ENCODE assay signal across 8 cellular contexts in the genomic region with DNA sequence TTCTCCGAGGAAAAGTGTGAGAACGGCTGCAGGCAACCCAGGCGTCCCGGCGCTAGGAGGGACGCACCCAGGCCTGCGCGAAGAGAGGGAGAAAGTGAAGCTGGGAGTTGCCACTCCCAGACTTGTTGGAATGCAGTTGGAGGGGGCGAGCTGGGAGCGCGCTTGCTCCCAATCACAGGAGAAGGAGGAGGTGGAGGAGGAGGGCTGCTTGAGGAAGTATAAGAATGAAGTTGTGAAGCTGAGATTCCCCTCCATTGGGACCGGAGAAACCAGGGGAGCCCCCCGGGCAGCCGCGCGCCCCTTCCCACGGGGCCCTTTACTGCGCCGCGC. TPM values are rescaled to one million over a fixed set of nuclear protein-coding genes. Genes with fewer than 3 reads are reported as not detected.
A peak's percentile ranks its signal among the peaks of the same experiment; 100 is the strongest.
DNase-seq lines count a peak whose midpoint lies in the region; ATAC-seq, FAIRE-seq and TF ChIP-seq lines count a peak whose summit lies in the region.

Gene ERBB2 (plus strand): TSS at position 247 of the 330 bp plus-strand sequence. CDS start 175 bp downstream, outside the sequence.

- TF ChIP-seq CTCF in Caco-2 (IDR thresholded peaks at IDR 0.05; ENCODE audit: insufficient read depth in 1 of 2, low read depth in 1 of 2, low read length in 1 of 2, severe bottlenecking in 1 of 2, unreplicated experiment in 1 of 2) (no peak), foreskin fibroblast (IDR thresholded peaks at IDR 0.05; ENCODE audit: low read depth, low read length) (no peak), nephron (IDR thresholded peaks at IDR 0.05; ENCODE audit: unreplicated experiment in 3 of 3) (no peak)

- H3K27me3 Mint-ChIP-seq in Caco-2 (ENCODE audit: insufficient read depth, unreplicated experiment) (no peaks in the 10 kb centered on the region), nephron (ENCODE audit: low read depth) (peaks cover 5% of the 10 kb centered on the region)

- BruUV-seq in Caco-2 (replicated peaks; lab: Mats Ljungman, UMichigan), result no TSS peak

- H3K36me3 Mint-ChIP-seq in Caco-2 (ENCODE audit: insufficient read depth, unreplicated experiment) (peaks cover 16% of the 10 kb centered on the region), nephron (ENCODE audit: low read depth) (peaks cover 4% of the 10 kb centered on the region)

- DNase-seq in Caco-2, result peak; percentile 79 to 87
- peak; percentile 26 for DNase-seq in SK-N-MC (ENCODE audit: low read depth, low spot score)
- peak; percentile 76 to 89 for DNase-seq in foreskin fibroblast
- DNase-seq in activated CD4-positive, alpha-beta T cell treated with anti-CD3 and anti-CD28 coated beads, Interleukin-2, amount 50 U/mL, for 48 hours, result no peak
- DNase-seq in NK-92 (lab: John Stamatoyannopoulos, UW; ENCODE audit: unreplicated experiment), result no peak
- DNase-seq in GM12892 (ENCODE audit: insufficient read length), result no peak

- H3K4me1 ChIP-seq in Caco-2, result peaks cover 62% of the 10 kb centered on the region

- H3K4me3 ChIP-seq in Caco-2 (ENCODE audit: low read depth, low read length) (peak within 1 kb of the TSS; percentile 84), SK-N-MC (peak within 1 kb of the TSS; percentile 92), foreskin fibroblast (ENCODE audit: low read depth in 1 of 2, low read length in 2 of 2) (peak within 1 kb of the TSS; percentile 60 to 73)

- no peaks in the 10 kb centered on the region for H3K9me3 Mint-ChIP-seq in Caco-2 (ENCODE audit: unreplicated experiment)
- H3K9me3 Mint-ChIP-seq in nephron, result no peaks in the 10 kb centered on the region

- H3K27ac Mint-ChIP-seq in Caco-2 (ENCODE audit: unreplicated experiment) (peak within 1 kb of the TSS; percentile 98), nephron (peak within 1 kb of the TSS; percentile 95 to 98 (median 97))

- intact Hi-C loops in Caco-2 (cut with micrococcal nuclease; ENCODE audit: unreplicated experiment), result loop anchor here (1.0 kb wide), 1 partner anchor 11 kb away; the partner anchor contains the start of gene PGAP3

- no peak within 1 kb of the TSS for H3K27ac ChIP-seq in SK-N-MC

- H3K9me3 ChIP-seq in Caco-2 (no peaks in the 10 kb centered on the region), SK-N-MC (ENCODE audit: low read depth, low read length) (no peaks in the 10 kb centered on the region)

- CTCF ChIA-PET in Caco-2 (lab: Charles Lee), result interaction anchor here (0.5 to 2.5 kb wide), 12 partner anchors 11 to 279 kb away, joined by 3 to 20 read pairs (median 6); partner anchors contain the start of genes MIEN1, PGAP3 and PNMT

- no peak for ATAC-seq in HG03280 (IDR thresholded peaks at IDR 0.05; ENCODE audit: unreplicated experiment)

- peak within 1 kb of the TSS; percentile 99 for H3K4me3 Mint-ChIP-seq in Caco-2 (ENCODE audit: unreplicated experiment)
- H3K4me3 Mint-ChIP-seq in nephron, result peak within 1 kb of the TSS; percentile 90 to 98 (median 97)

- H3K9ac ChIP-seq in SK-N-MC (ENCODE audit: insufficient read length), result peak within 1 kb of the TSS; percentile 84

- H3K4me1 Mint-ChIP-seq in Caco-2 (ENCODE audit: low read depth, unreplicated experiment) (peaks cover 42% of the 10 kb centered on the region), nephron (peaks cover 36% of the 10 kb centered on the region)

- POLR2A ChIA-PET in Caco-2 (lab: Charles Lee), result interaction anchor here (0.5 to 2.7 kb wide), 9 partner anchors 12 to 196 kb away, joined by 3 to 32 read pairs (median 4); partner anchors contain the start of genes MIEN1 and PGAP3

- FAIRE-seq in GM12892 (lab: Jason Lieb, UNC), result no peak

- TF ChIP-seq POLR2A in GM12892 (IDR thresholded peaks at IDR 0.05; ENCODE audit: low read depth, low read length), result no peak

- no peaks in the 10 kb centered on the region for H3K27me3 ChIP-seq in Caco-2 (replicated peaks; ENCODE audit: control insufficient read depth, insufficient read depth, low read length)

- H3K36me3 ChIP-seq in Caco-2 (ENCODE audit: control insufficient read depth, insufficient read depth, low read length) (no peaks in the 10 kb centered on the region), SK-N-MC (ENCODE audit: insufficient read depth, low read length) (no peaks in the 10 kb centered on the region)

RNA-seq across cellular contexts. Expression of gene ERBB2, which starts in this region (rescaled TPM):
- total RNA-seq in Caco-2 (2022), result 121 and 124 TPM in 2 replicates
- 5.9 TPM for polyA plus RNA-seq in GM12892 (2012; ENCODE audit: missing spikeins)

Comparison
In these comparisons a context has a peak if more than half of its experiments do, and no peak if none do; other contexts are left out.
1. DNase-seq: peak in Caco-2 (2 of 2), SK-N-MC (single experiment) and foreskin fibroblast (2 of 2); none in activated CD4-positive, alpha-beta T cell treated with anti-CD3 and anti-CD28 coated beads, Interleukin-2, amount 50 U/mL, for 48 hours (0 of 2), NK-92 (single experiment) and GM12892 (single experiment).
2. Peak in every context shown above with its lines, with median percentiles within 50 percentile points of each other: H3K4me3 ChIP-seq.